ENCODE assay signal across 1 cellular context in genomic region chr3:13937131-13937530, GRCh38.
TF ChIP-seq lines count a peak whose summit lies in the region.

No MANE protein-coding gene starts in this region.

TF ChIP-seq in K562, 482 proteins besides CTCF, POLR2A, EP300 and RAD21:
- TF ChIP-seq HINFP (tag; conservative IDR thresholded peaks at IDR 0.05; ENCODE audit: low read depth) (no peak), ZNF740 (CRISPR knock-in tag; IDR thresholded peaks at IDR 0.05) (no peak), ZNF740 (tag; IDR thresholded peaks at IDR 0.05) (no peak), WHSC1 (IDR thresholded peaks at IDR 0.05; ENCODE audit: low read length) (no peak), ZNF766 (CRISPR knock-in tag; conservative IDR thresholded peaks at IDR 0.05) (no peak), TCF7L2 (IDR thresholded peaks at IDR 0.05; ENCODE audit: low read depth, low read length) (no peak), ZKSCAN1 (IDR thresholded peaks at IDR 0.05; ENCODE audit: low read depth, low read length) (no peak), SMAD2 (IDR thresholded peaks at IDR 0.05; ENCODE audit: low read depth, low read length) (no peak), ELF1 (tag; IDR thresholded peaks at IDR 0.05) (no peak), TAF1 (IDR thresholded peaks at IDR 0.05; ENCODE audit: control insufficient read depth, extremely low read depth, insufficient read depth, low read length, severe bottlenecking) (no peak), E4F1 (CRISPR knock-in tag; IDR thresholded peaks at IDR 0.05; ENCODE audit: borderline replicate concordance) (no peak), RAD51 (IDR thresholded peaks at IDR 0.05; ENCODE audit: borderline replicate concordance, low read depth) (no peak), SNIP1 (IDR thresholded peaks at IDR 0.05; ENCODE audit: low read depth) (no peak), SAFB2 (IDR thresholded peaks at IDR 0.05; ENCODE audit: borderline replicate concordance, low read depth, low read length, severe bottlenecking) (no peak), YY1 (IDR thresholded peaks at IDR 0.05; ENCODE audit: borderline replicate concordance in 1 of 3, control insufficient read depth in 1 of 3, extremely low read depth in 1 of 3, insufficient read depth in 3 of 3, insufficient read length in 1 of 3, insufficient replicate concordance in 2 of 3, low read depth in 1 of 3, low read length in 2 of 3) (no peak)
